In the genomic region with DNA sequence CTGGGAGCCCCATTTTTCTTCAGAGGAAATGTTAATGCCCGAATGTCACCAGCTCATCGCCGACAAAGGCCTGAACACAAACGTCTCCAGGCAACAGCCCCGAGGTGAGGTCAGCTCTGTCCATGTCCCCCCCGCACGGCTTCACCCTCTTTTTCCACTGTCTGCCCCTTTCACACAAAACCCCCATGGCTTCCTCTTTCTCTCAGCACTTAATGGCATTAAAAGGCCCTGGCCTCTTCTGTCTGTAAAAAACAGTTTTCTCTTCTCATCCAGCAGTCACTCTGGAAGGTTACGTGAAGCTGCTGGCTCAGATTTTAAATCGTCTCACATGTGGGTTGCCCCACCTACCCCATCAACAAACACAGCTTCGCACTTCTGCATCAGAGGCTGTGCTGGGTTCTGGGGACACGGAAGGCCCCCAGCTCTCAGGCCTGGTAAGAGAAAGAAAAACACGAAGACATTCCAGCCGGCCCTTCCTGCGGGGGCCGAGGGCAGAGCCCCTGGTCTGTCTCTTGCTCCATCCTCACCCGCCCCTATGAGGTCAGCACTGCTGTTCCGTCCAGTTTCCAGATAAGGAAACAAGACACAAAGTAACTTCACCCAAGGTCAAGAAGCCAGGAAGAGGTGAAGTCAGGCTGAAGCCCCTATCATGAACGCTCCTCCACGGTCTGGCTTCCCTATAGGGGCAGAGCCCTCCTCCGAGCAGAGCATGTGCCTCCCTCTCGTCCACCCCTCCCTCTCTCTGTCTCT, we compare ENCODE assay signal across 10 cellular contexts.
DNase-seq lines count a peak whose midpoint lies in the region; ATAC-seq, FAIRE-seq and TF ChIP-seq lines count a peak whose summit lies in the region.
"Had no signal": no experiment of that assay in that cellular context is flagged by ENCODE, and none has a peak within 500 bp of the region (broad histone marks: within the 10 kb centered on the region; RNA-seq: fewer than 3 reads in every experiment).

No MANE protein-coding gene starts in this region.

- H3K9ac ChIP-seq in adipocyte (ENCODE audit: low read length): no peak overlapping the region

- TF ChIP-seq EP300 in sigmoid colon (IDR thresholded peaks at IDR 0.05): no peak

- H3K36me3 ChIP-seq in adipocyte (ENCODE audit: control insufficient read depth, insufficient read depth, low read length, severe bottlenecking): no peaks in the 10 kb centered on the region
- H3K36me3 ChIP-seq in left ventricle myocardium inferior: no peaks in the 10 kb centered on the region
- no peaks in the 10 kb centered on the region for H3K36me3 ChIP-seq in sigmoid colon

- no peak for DNase-seq in HTR-8/SVneo (ENCODE audit: insufficient read length, low spot score)
- DNase-seq in adipocyte (ENCODE audit: low read depth): peak; percentile 33
- peak; percentile 59 for DNase-seq in left ventricle myocardium inferior
- no peak for DNase-seq in sigmoid colon
- DNase-seq in midbrain (lab: John Stamatoyannopoulos, UW): no peak
- DNase-seq: HCEC 1CT, KG1 had no signal

- no peak for TF ChIP-seq CTCF in left ventricle myocardium inferior (IDR thresholded peaks at IDR 0.05; ENCODE audit: borderline replicate concordance)
- TF ChIP-seq CTCF in sigmoid colon (IDR thresholded peaks at IDR 0.05): no peak

- intact Hi-C loops in left ventricle myocardium inferior (cut with micrococcal nuclease) (no loop called here), sigmoid colon (cut with DNase I) (no loop called here)

- H3K4me1 ChIP-seq in adipocyte (ENCODE audit: control insufficient read depth, insufficient read depth, low read length): no peaks in the 10 kb centered on the region
- peaks cover 27% of the 10 kb centered on the region for H3K4me1 ChIP-seq in left ventricle myocardium inferior
- peaks cover 0 to 14% (median 6%) of the 10 kb centered on the region in 4 donors for H3K4me1 ChIP-seq in sigmoid colon

- ATAC-seq in GM21390 (IDR thresholded peaks at IDR 0.05; ENCODE audit: unreplicated experiment): no peak
- no peak for ATAC-seq in HG03439 (IDR thresholded peaks at IDR 0.05; ENCODE audit: unreplicated experiment)
- ATAC-seq in GM21360 (IDR thresholded peaks at IDR 0.05; ENCODE audit: unreplicated experiment): no peak

- 62 to 81% methylated on average over 21 of the region's 21 CpGs for WGBS in sigmoid colon, 2 donors

- TF ChIP-seq POLR2A in sigmoid colon (IDR thresholded peaks at IDR 0.05): no peak

- H3K9me3 ChIP-seq in adipocyte (ENCODE audit: control insufficient read depth, low read length) (no peaks in the 10 kb centered on the region), left ventricle myocardium inferior (replicated peaks) (no peaks in the 10 kb centered on the region), sigmoid colon (no peaks in the 10 kb centered on the region)

- H3K4me3 ChIP-seq in adipocyte (ENCODE audit: low read length) (no peak overlapping the region), left ventricle myocardium inferior (no peak overlapping the region), sigmoid colon (no peak overlapping the region)

- peak; percentile 4 for FAIRE-seq in HTR-8/SVneo (lab: Jason Lieb, UNC)

- H3K27ac ChIP-seq in left ventricle myocardium inferior (replicated peaks) (peak overlapping the region; percentile 38), sigmoid colon (peak overlapping the region; percentile 26 to 57 (median 43))

- H3K27me3 ChIP-seq in adipocyte (replicated peaks; ENCODE audit: control insufficient read depth, insufficient read depth, low read length) (peaks cover 6% of the 10 kb centered on the region), left ventricle myocardium inferior (ENCODE audit: low read depth) (no peaks in the 10 kb centered on the region), sigmoid colon (no peaks in the 10 kb centered on the region)

Comparison
In these comparisons a context has a peak if more than half of its experiments do, and no peak if none do; other contexts are left out.
1. DNase-seq: peak in adipocyte (single experiment) and left ventricle myocardium inferior (single experiment); none in HTR-8/SVneo (single experiment), sigmoid colon (single experiment) and midbrain (single experiment).